ENCODE assay signal across 13 cellular contexts in the genomic region with DNA sequence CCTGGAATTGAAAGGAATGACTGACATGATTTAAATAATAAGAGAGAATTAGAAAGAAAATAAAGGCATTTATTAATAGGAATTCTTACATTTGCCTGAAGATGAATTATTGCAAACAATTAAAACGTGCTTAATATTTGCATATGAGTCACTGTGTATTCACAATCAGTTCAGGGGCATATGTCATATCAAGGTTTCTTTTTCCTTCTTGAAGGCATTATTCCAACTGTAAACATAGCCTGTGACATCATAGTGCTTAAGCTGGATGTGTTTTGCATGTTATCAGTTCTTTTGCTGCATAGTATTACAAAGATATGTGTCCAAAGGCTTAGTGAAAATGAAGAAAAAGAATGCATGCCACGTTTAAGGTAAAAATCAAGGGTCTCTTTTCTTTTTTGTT.
A peak's percentile ranks its signal among the peaks of the same experiment; 100 is the strongest.
DNase-seq lines count a peak whose midpoint lies in the region; ATAC-seq, FAIRE-seq and TF ChIP-seq lines count a peak whose summit lies in the region.
"Had no signal": no experiment of that assay in that cellular context is flagged by ENCODE, and none has a peak within 500 bp of the region (broad histone marks: within the 10 kb centered on the region; RNA-seq: fewer than 3 reads in every experiment).

No MANE protein-coding gene starts in this region.

- TF ChIP-seq CTCF in HFFc6 (IDR thresholded peaks at IDR 0.05): no peak
- no peak for TF ChIP-seq CTCF in fibroblast of lung (conservative IDR thresholded peaks at IDR 0.05 in 1 of 2, IDR thresholded peaks at IDR 0.05 in 1 of 2; ENCODE audit: low read depth in 1 of 2, low read length in 2 of 2)
- TF ChIP-seq CTCF in pancreas (IDR thresholded peaks at IDR 0.05): no peak
- no peak for TF ChIP-seq CTCF in prostate gland (IDR thresholded peaks at IDR 0.05)

- H3K27me3 Mint-ChIP-seq in HFFc6 (ENCODE audit: insufficient read depth): no peaks in the 10 kb centered on the region

- peaks cover 8% of the 10 kb centered on the region; the same call in 1 of the 2 replicates for H3K36me3 Mint-ChIP-seq in HFFc6 (ENCODE audit: low read depth)
- H3K36me3 Mint-ChIP-seq: CD8-positive, alpha-beta T cell had no signal

- peak overlapping the region; percentile 34 for H3K27ac Mint-ChIP-seq in HFFc6
- H3K27ac Mint-ChIP-seq: CD8-positive, alpha-beta T cell had no signal

- no peak overlapping the region for H3K4me2 ChIP-seq in fibroblast of lung (ENCODE audit: extremely low read depth, insufficient read depth, low read length)

- WGBS in pancreas, 2 donors: 13 to 15% methylated on average over 2 of the region's 2 CpGs
- WGBS in prostate gland: 49% methylated on average over 2 of the region's 2 CpGs

- DNase-seq in HFFc6 (no peak), NCI-H69 (lab: John Stamatoyannopoulos, UW) (peak; percentile 18), fibroblast of lung (ENCODE audit: low read depth in 2 of 2) (peak; percentile 63 to 80), pancreas (no peak), prostate gland (ENCODE audit: low spot score) (no peak), DMS 273 (lab: John Stamatoyannopoulos, UW; ENCODE audit: unreplicated experiment) (no peak)
- DNase-seq: CD8-positive, alpha-beta T cell; Kasumi-1; NCI-H2029; NCI-H524 treated with DMSO at 0.1 percent for 48 hours had no signal

- H3K36me3 ChIP-seq in fibroblast of lung (ENCODE audit: control insufficient read depth, insufficient read depth, low read length) (no peaks in the 10 kb centered on the region), pancreas (peaks cover 0 to 20% (median 0%) of the 10 kb centered on the region in 3 donors), prostate gland (no peaks in the 10 kb centered on the region)
- H3K36me3 ChIP-seq: SJSA1 had no signal

- H3K4me1 ChIP-seq in fibroblast of lung (ENCODE audit: control insufficient read depth, extremely low read depth, insufficient read depth, low read length): peaks cover 2% of the 10 kb centered on the region
- H3K4me1 ChIP-seq in pancreas: peaks cover 14 to 16% (median 14%) of the 10 kb centered on the region in 3 donors
- H3K4me1 ChIP-seq in prostate gland (replicated peaks): no peaks in the 10 kb centered on the region
- H3K4me1 ChIP-seq: SJSA1 had no signal

- TF ChIP-seq POLR2A in prostate gland (IDR thresholded peaks at IDR 0.05): no peak

- no peak overlapping the region for H3K4me3 Mint-ChIP-seq in HFFc6
- H3K4me3 Mint-ChIP-seq: CD8-positive, alpha-beta T cell had no signal

- no peak overlapping the region for H3K9ac ChIP-seq in fibroblast of lung (ENCODE audit: insufficient read depth, low read length)

- H3K4me3 ChIP-seq in fibroblast of lung (replicated peaks in 1 of 4; ENCODE audit: control extremely low read depth in 1 of 4, insufficient read depth in 1 of 4, low read depth in 3 of 4, low read length in 4 of 4): no peak overlapping the region
- no peak overlapping the region for H3K4me3 ChIP-seq in pancreas
- H3K4me3 ChIP-seq in prostate gland: no peak overlapping the region
- H3K4me3 ChIP-seq: SJSA1 had no signal

- FAIRE-seq in pancreas (lab: Jason Lieb, UNC): no peak

- intact Hi-C loops in pancreas (cut with DNase I): no loop called here
- intact Hi-C loops in prostate gland (cut with DNase I): no loop called here

- ATAC-seq in pancreas: peak; percentile 79 to 88 (median 85)
- ATAC-seq in HG03159 (IDR thresholded peaks at IDR 0.05; ENCODE audit: unreplicated experiment): no peak
- ATAC-seq: CD8-positive, alpha-beta T cell had no signal

- H3K9me3 Mint-ChIP-seq in HFFc6: no peaks in the 10 kb centered on the region
- H3K9me3 Mint-ChIP-seq: CD8-positive, alpha-beta T cell had no signal

- H3K79me2 ChIP-seq in fibroblast of lung (ENCODE audit: control insufficient read depth, insufficient read depth, low read length): peaks cover 32% of the 10 kb centered on the region

- H3K4me1 Mint-ChIP-seq in HFFc6 (ENCODE audit: low read depth): peaks cover 20% of the 10 kb centered on the region

- H2AFZ ChIP-seq in fibroblast of lung (ENCODE audit: low read length): no peak overlapping the region

- no peaks in the 10 kb centered on the region for H4K20me1 ChIP-seq in fibroblast of lung (ENCODE audit: control insufficient read depth, extremely low read depth, insufficient read depth, low read length)

- H3K9me3 ChIP-seq in fibroblast of lung (ENCODE audit: control insufficient read depth, insufficient read depth, low read depth, low read length): no peaks in the 10 kb centered on the region
- H3K9me3 ChIP-seq in pancreas: no peaks in the 10 kb centered on the region
- no peaks in the 10 kb centered on the region for H3K9me3 ChIP-seq in prostate gland
- H3K9me3 ChIP-seq: SJSA1 had no signal

- H3K27me3 ChIP-seq in fibroblast of lung (ENCODE audit: control insufficient read depth, insufficient read depth, low read length) (no peaks in the 10 kb centered on the region), pancreas (no peaks in the 10 kb centered on the region), prostate gland (replicated peaks; ENCODE audit: insufficient read depth) (no peaks in the 10 kb centered on the region)
- H3K27me3 ChIP-seq: SJSA1 had no signal

- H3K27ac ChIP-seq in fibroblast of lung (ENCODE audit: insufficient read depth, low read length) (no peak overlapping the region), pancreas (peak overlapping the region in 1 of 4 donors; percentile 35), prostate gland (no peak overlapping the region)
- H3K27ac ChIP-seq: RWPE1, SJSA1 had no signal

Comparison
In these comparisons a context has a peak if more than half of its experiments do, and no peak if none do; other contexts are left out.
1. DNase-seq: peak in NCI-H69 (single experiment) and fibroblast of lung (2 of 2); none in HFFc6 (single experiment), pancreas (0 of 6), prostate gland (single experiment) and DMS 273 (single experiment).